Comparison of ENCODE assay signal across 9 cellular contexts in genomic region chr10:70603439-70603778, GRCh38. TPM values are rescaled to one million over a fixed set of nuclear protein-coding genes. Genes with fewer than 3 reads are reported as not detected.
DNase-seq lines count a peak whose midpoint lies in the region; ATAC-seq and TF ChIP-seq lines count a peak whose summit lies in the region.
"Had no signal": no experiment of that assay in that cellular context is flagged by ENCODE, and none has a peak within 500 bp of the region (broad histone marks: within the 10 kb centered on the region; RNA-seq: fewer than 3 reads in every experiment).

No MANE protein-coding gene starts in this region.

- H3K27me3 ChIP-seq in OCI-LY1 (ENCODE audit: insufficient read depth, low read length) (no peaks in the 10 kb centered on the region), tibial nerve (no peaks in the 10 kb centered on the region)
- H3K27me3 ChIP-seq: adrenal gland had no signal

- POLR2A ChIA-PET in GM10248 (lab: Yijun Ruan, JAX) = no interaction called here

- H3K9ac ChIP-seq in OCI-LY1 (ENCODE audit: low read length) = peak overlapping the region; percentile 76; the same call in 1 of the 2 replicates

- TF ChIP-seq POLR2A in tibial nerve (IDR thresholded peaks at IDR 0.05) = no peak

- TF ChIP-seq CTCF in OCI-LY1 (IDR thresholded peaks at IDR 0.05; ENCODE audit: low read length) = no peak
- no peak for TF ChIP-seq CTCF in GM10248 (IDR thresholded peaks at IDR 0.05; ENCODE audit: control extremely low read depth, extremely low read depth, low read depth, missing control alignments)
- TF ChIP-seq CTCF in tibial nerve (IDR thresholded peaks at IDR 0.05) = no peak

- DNase-seq in activated CD8-positive, alpha-beta memory T cell treated with anti-CD3 and anti-CD28 coated beads, Interleukin-2, amount 50 U/mL, for 48 hours = peak; percentile 73
- DNase-seq in left cardiac atrium (no peak), GM10248 (ENCODE audit: extremely low spot score) (no peak), tibial nerve (ENCODE audit: low spot score in 2 of 2) (no peak), HUDEP-2 (lab: John Stamatoyannopoulos, UW; ENCODE audit: unreplicated experiment in 76 of 76) (no peak)
- DNase-seq in stimulated activated CD8-positive, alpha-beta memory T cell treated with anti-CD3 and anti-CD28 coated beads, Interleukin-4, amount 100 ng/mL, for 4 hours (ENCODE audit: low read depth in 2 of 2, low spot score in 1 of 2) = peak; percentile 38 to 57
- DNase-seq: cortex of kidney had no signal

- peak; percentile 16 to 46 for ATAC-seq in left cardiac atrium

- no peaks in the 10 kb centered on the region for H3F3A ChIP-seq in OCI-LY1 (ENCODE audit: insufficient read depth, low read length)

- H3K4me1 ChIP-seq in OCI-LY1 (ENCODE audit: insufficient read depth, low read length, severe bottlenecking) (peaks cover 68% of the 10 kb centered on the region), tibial nerve (no peaks in the 10 kb centered on the region)
- H3K4me1 ChIP-seq: adrenal gland had no signal

- no peaks in the 10 kb centered on the region for H3K9me3 ChIP-seq in OCI-LY1 (ENCODE audit: low read length)
- H3K9me3 ChIP-seq in tibial nerve = no peaks in the 10 kb centered on the region
- H3K9me3 ChIP-seq: adrenal gland had no signal

- H3K4me3 ChIP-seq in OCI-LY1 (ENCODE audit: low read depth, low read length, poor library complexity, severe bottlenecking) = peak overlapping the region; percentile 71
- no peak overlapping the region for H3K4me3 ChIP-seq in tibial nerve
- H3K4me3 ChIP-seq: adrenal gland had no signal

- H2AFZ ChIP-seq in OCI-LY1 (ENCODE audit: low read length) = no peak overlapping the region

- H4K20me1 ChIP-seq in OCI-LY1 (ENCODE audit: insufficient read depth, low read length) = no peaks in the 10 kb centered on the region

- no peak for TF ChIP-seq EP300 in tibial nerve (IDR thresholded peaks at IDR 0.05)

- 70 to 78% methylated on average over 6 of the region's 6 CpGs for WGBS in tibial nerve, 2 donors

- intact Hi-C loops in left cardiac atrium (cut with DNase I) = no loop called here

- H3K9me2 ChIP-seq in OCI-LY1 (ENCODE audit: low read depth, low read length) = no peaks in the 10 kb centered on the region

- peaks cover 20% of the 10 kb centered on the region for H3K36me3 ChIP-seq in OCI-LY1 (ENCODE audit: insufficient read depth, low read length)
- no peaks in the 10 kb centered on the region for H3K36me3 ChIP-seq in tibial nerve
- H3K36me3 ChIP-seq: adrenal gland had no signal

- peak overlapping the region; percentile 85 for H3K4me2 ChIP-seq in OCI-LY1 (ENCODE audit: low read length)

- peaks cover 8% of the 10 kb centered on the region; the same call in 1 of the 2 replicates for H3K79me2 ChIP-seq in OCI-LY1 (ENCODE audit: insufficient read depth, low read length)

- CTCF ChIA-PET in GM10248 (lab: Yijun Ruan, JAX) = interaction anchor here (3.1 kb wide), 1 partner anchor 43 kb away, joined by 9 read pairs; no protein-coding TSS in a partner anchor

- peak overlapping the region; percentile 56 for H3K27ac ChIP-seq in OCI-LY1 (ENCODE audit: low read depth, low read length, poor library complexity, severe bottlenecking)
- peak overlapping the region in 1 of 4 donors; percentile 16 for H3K27ac ChIP-seq in tibial nerve
- H3K27ac ChIP-seq: adrenal gland had no signal

RNA-seq across cellular contexts. Expression of gene PRF1, which starts 0.9 kb away (rescaled TPM):
- total RNA-seq in left cardiac atrium (1 to 10 TPM; 1.5 to 4.6 TPM), tibial nerve (1 to 10 TPM in 3 of 4 donors, under 1 TPM in 1; 0.87 to 6.6 (median 3.7) TPM)

Comparison
In these comparisons a context has a peak if more than half of its experiments do, and no peak if none do; other contexts are left out.
1. DNase-seq: peak in activated CD8-positive, alpha-beta memory T cell treated with anti-CD3 and anti-CD28 coated beads, Interleukin-2, amount 50 U/mL, for 48 hours (single experiment) and stimulated activated CD8-positive, alpha-beta memory T cell treated with anti-CD3 and anti-CD28 coated beads, Interleukin-4, amount 100 ng/mL, for 4 hours (2 of 2); none in left cardiac atrium (single experiment), GM10248 (single experiment), tibial nerve (0 of 2) and HUDEP-2 (0 of 76).